ENCODE assay signal across 2 cellular contexts in the genomic region with DNA sequence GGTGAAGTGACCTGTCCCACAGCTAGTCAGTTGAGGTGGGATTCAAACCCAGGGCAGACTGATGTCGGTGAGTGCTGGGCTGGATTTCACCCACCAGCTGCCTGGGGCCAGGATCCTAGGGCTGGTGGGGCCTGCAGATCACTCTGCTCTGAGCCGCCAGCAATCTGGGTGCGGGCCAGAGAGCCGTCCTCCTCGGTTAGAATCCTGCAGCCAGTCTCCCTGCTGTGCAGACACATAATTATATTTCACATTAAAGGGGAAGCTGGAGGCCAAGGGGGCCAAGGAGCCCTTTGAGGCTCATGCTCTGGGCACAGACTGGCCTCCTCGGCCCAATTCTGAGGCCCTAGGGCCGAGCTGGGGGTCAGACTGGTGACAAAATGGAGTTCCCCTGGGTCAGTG.
TF ChIP-seq lines count a peak whose summit lies in the region.

No MANE protein-coding gene starts in this region.

TF ChIP-seq in SK-N-SH treated with all-trans-retinoic acid at 6 μM for 48 hours, 23 proteins besides CTCF, POLR2A, EP300 and RAD21 (continued from another document):
- no peak for TF ChIP-seq CSDC2 (CRISPR knock-in tag; IDR thresholded peaks at IDR 0.05)
- no peak for TF ChIP-seq ZFP30 (CRISPR knock-in tag; IDR thresholded peaks at IDR 0.05)
- TF ChIP-seq, protein P1, sequence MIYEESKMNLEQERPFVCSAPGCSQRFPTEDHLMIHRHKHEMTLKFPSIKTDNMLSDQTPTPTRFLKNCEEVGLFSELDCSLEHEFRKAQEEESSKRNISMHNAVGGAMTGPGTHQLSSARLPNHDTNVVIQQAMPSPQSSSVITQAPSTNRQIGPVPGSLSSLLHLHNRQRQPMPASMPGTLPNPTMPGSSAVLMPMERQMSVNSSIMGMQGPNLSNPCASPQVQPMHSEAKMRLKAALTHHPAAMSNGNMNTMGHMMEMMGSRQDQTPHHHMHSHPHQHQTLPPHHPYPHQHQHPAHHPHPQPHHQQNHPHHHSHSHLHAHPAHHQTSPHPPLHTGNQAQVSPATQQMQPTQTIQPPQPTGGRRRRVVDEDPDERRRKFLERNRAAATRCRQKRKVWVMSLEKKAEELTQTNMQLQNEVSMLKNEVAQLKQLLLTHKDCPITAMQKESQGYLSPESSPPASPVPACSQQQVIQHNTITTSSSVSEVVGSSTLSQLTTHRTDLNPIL (CRISPR knock-in tag; IDR thresholded peaks at IDR 0.05; ENCODE audit: low read depth), result no peak
- TF ChIP-seq, protein P2, sequence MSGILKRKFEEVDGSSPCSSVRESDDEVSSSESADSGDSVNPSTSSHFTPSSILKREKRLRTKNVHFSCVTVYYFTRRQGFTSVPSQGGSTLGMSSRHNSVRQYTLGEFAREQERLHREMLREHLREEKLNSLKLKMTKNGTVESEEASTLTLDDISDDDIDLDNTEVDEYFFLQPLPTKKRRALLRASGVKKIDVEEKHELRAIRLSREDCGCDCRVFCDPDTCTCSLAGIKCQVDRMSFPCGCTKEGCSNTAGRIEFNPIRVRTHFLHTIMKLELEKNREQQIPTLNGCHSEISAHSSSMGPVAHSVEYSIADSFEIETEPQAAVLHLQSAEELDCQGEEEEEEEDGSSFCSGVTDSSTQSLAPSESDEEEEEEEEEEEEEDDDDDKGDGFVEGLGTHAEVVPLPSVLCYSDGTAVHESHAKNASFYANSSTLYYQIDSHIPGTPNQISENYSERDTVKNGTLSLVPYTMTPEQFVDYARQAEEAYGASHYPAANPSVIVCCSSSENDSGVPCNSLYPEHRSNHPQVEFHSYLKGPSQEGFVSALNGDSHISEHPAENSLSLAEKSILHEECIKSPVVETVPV (CRISPR knock-in tag; IDR thresholded peaks at IDR 0.05), result no peak
- no peak for TF ChIP-seq ZFP3 (CRISPR knock-in tag; IDR thresholded peaks at IDR 0.05)
- TF ChIP-seq ZNF70 (CRISPR knock-in tag; IDR thresholded peaks at IDR 0.05), result no peak
- TF ChIP-seq TOX (CRISPR knock-in tag; IDR thresholded peaks at IDR 0.05; ENCODE audit: borderline replicate concordance), result no peak
- no peak for TF ChIP-seq ZNF8 (CRISPR knock-in tag; IDR thresholded peaks at IDR 0.05)
- TF ChIP-seq ZNF565 (CRISPR knock-in tag; conservative IDR thresholded peaks at IDR 0.05; ENCODE audit: low read depth), result no peak
- no peak for TF ChIP-seq TCF4 (CRISPR knock-in tag; IDR thresholded peaks at IDR 0.05; ENCODE audit: borderline replicate concordance)
- TF ChIP-seq ESRRG (CRISPR knock-in tag; IDR thresholded peaks at IDR 0.05), result no peak
- TF ChIP-seq ISL1 (CRISPR knock-in tag; IDR thresholded peaks at IDR 0.05), result no peak
- no peak for TF ChIP-seq ARNTL (CRISPR knock-in tag; IDR thresholded peaks at IDR 0.05; ENCODE audit: borderline replicate concordance, low read depth)
- no peak for TF ChIP-seq OSR1 (CRISPR knock-in tag; IDR thresholded peaks at IDR 0.05)
- no peak for TF ChIP-seq GLIS3 (CRISPR knock-in tag; IDR thresholded peaks at IDR 0.05)
- no peak for TF ChIP-seq SNAI2 (CRISPR knock-in tag; IDR thresholded peaks at IDR 0.05)

TF ChIP-seq in neural cell, 6 proteins besides CTCF, POLR2A, EP300 and RAD21 (continued from another document):
- TF ChIP-seq REST (IDR thresholded peaks at IDR 0.05; ENCODE audit: borderline replicate concordance), result no peak
TF ChIP-seq in neural cell: peak in this region for 0.
